ENCODE assay signal across 8 cellular contexts in the genomic region with DNA sequence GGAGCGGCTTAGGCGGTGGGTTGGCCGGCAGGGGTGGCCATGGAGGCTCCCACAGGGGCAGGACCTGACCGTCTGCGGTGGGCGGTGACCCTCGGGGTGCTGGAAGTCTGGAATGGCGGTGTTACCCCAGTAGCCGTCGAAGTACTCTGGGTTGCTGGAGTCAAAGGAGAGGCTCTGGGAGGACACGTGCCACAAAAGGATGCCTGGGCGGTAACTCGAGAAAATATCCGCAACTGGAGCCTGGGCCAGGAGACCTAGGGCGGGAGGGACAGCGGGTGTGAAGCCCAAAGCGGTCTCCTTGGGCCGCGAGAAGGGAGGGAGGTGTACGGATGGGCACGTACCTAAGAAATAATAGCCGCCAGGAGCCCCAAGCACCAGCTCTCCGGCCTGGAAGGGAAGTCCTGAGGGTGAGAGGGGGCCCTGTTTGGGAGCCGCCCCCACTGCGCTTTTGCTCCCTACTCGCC. TPM values are rescaled to one million over a fixed set of nuclear protein-coding genes. Genes with fewer than 3 reads are reported as not detected.
DNase-seq lines count a peak whose midpoint lies in the region; ATAC-seq, FAIRE-seq and TF ChIP-seq lines count a peak whose summit lies in the region.

No MANE protein-coding gene starts in this region.

- no peak for TF ChIP-seq CTCF in cardiac muscle cell (IDR thresholded peaks at IDR 0.05; ENCODE audit: low read depth, low read length)
- TF ChIP-seq CTCF in bronchial epithelial cell (IDR thresholded peaks at IDR 0.05; ENCODE audit: insufficient read depth, low read length, severe bottlenecking), result no peak
- TF ChIP-seq CTCF in mesothelial cell of epicardium (IDR thresholded peaks at IDR 0.05; ENCODE audit: unreplicated experiment), result no peak

- no peaks in the 10 kb centered on the region for H3K36me3 Mint-ChIP-seq in mesothelial cell of epicardium

- peak overlapping the region; percentile 69 for H3K4me3 Mint-ChIP-seq in mesothelial cell of epicardium

- H3K36me3 ChIP-seq in cardiac muscle cell, result no peaks in the 10 kb centered on the region
- no peaks in the 10 kb centered on the region for H3K36me3 ChIP-seq in bronchial epithelial cell (ENCODE audit: control insufficient read depth, insufficient read depth, low read length)
- no peaks in the 10 kb centered on the region for H3K36me3 ChIP-seq in aorta (ENCODE audit: control insufficient read depth in 1 of 2, insufficient read depth in 2 of 2, low read length in 1 of 2)

- H3K9me3 ChIP-seq in cardiac muscle cell (ENCODE audit: low read depth) (no peaks in the 10 kb centered on the region), aorta (ENCODE audit: control insufficient read depth, low read length) (no peaks in the 10 kb centered on the region)

- H3K27ac Mint-ChIP-seq in mesothelial cell of epicardium, result no peak overlapping the region

- FAIRE-seq in bronchial epithelial cell (lab: Jason Lieb, UNC), result no peak

- H3K4me1 ChIP-seq in cardiac muscle cell (ENCODE audit: low read depth), result no peaks in the 10 kb centered on the region
- no peaks in the 10 kb centered on the region for H3K4me1 ChIP-seq in aorta (ENCODE audit: control insufficient read depth in 1 of 2, insufficient read depth in 2 of 2, low read length in 2 of 2)

- 2 to 6% methylated on average over 26 of the region's 26 CpGs for WGBS in aorta, 2 donors

- peaks cover 35% of the 10 kb centered on the region for H3K27me3 Mint-ChIP-seq in mesothelial cell of epicardium (ENCODE audit: low read depth)

- peak; percentile 23 to 25 for DNase-seq in cardiac muscle cell (ENCODE audit: low read depth in 1 of 2, low spot score in 1 of 2)
- DNase-seq in cardiac septum (ENCODE audit: low spot score), result no peak
- no peak for DNase-seq in bronchial epithelial cell (ENCODE audit: low read depth)
- no peak for DNase-seq in mesothelial cell of epicardium (ENCODE audit: low spot score in 2 of 2, unreplicated experiment in 2 of 2)
- DNase-seq in aorta, result peak in 1 of 2 donors; percentile 76
- no peak for DNase-seq in substantia nigra (lab: John Stamatoyannopoulos, UW)
- DNase-seq in SIG-M5 treated with dmso at 0.1 percent for 504 hours (lab: John Stamatoyannopoulos, UW; ENCODE audit: unreplicated experiment), result no peak
- no peak for DNase-seq in NCI-H1092 (lab: John Stamatoyannopoulos, UW)

- peak; percentile 52 for ATAC-seq in aorta (ENCODE audit: low FRiP score)

- intact Hi-C loops in cardiac septum (cut with DNase I) (no loop called here), aorta (cut with DNase I) (loop anchor here in 1 of 2 donors (10.0 kb wide), 1 partner anchor 120 kb away; the partner anchor contains the start of gene GPATCH8)

- peaks cover 32% of the 10 kb centered on the region for H3K27me3 ChIP-seq in cardiac muscle cell
- peaks cover 8% of the 10 kb centered on the region for H3K27me3 ChIP-seq in bronchial epithelial cell (ENCODE audit: control insufficient read depth, insufficient read depth, low read length)
- no peaks in the 10 kb centered on the region for H3K27me3 ChIP-seq in aorta (ENCODE audit: control insufficient read depth in 1 of 2, insufficient read depth in 2 of 2, low read length in 1 of 2)

- H3K4me1 Mint-ChIP-seq in mesothelial cell of epicardium, result peaks cover 13% of the 10 kb centered on the region

- H3K27ac ChIP-seq in cardiac muscle cell (no peak overlapping the region), aorta (ENCODE audit: low read depth in 1 of 2, low read length in 2 of 2) (no peak overlapping the region), substantia nigra (ENCODE audit: low read depth, low read length, poor library complexity, severe bottlenecking) (no peak overlapping the region)

- H3K4me3 ChIP-seq in cardiac muscle cell (peak overlapping the region; percentile 35), bronchial epithelial cell (ENCODE audit: low read depth, low read length) (peak overlapping the region; percentile 47), aorta (ENCODE audit: low read length in 2 of 2) (peak overlapping the region; percentile 10 to 21)

- H3K9me3 Mint-ChIP-seq in mesothelial cell of epicardium, result no peaks in the 10 kb centered on the region

RNA-seq across cellular contexts. Expression of gene ITGA2B, which starts 4.6 kb away (rescaled TPM):
- total RNA-seq in cardiac muscle cell, result 2.0 and 11.0 TPM in 2 replicates
- 0.56 and 6.7 TPM in 2 replicates for polyA plus RNA-seq in cardiac muscle cell
- 1.7 TPM for total RNA-seq in cardiac septum
- total RNA-seq in bronchial epithelial cell, result under 0.01 TPM in 1 of 2 replicates, not detected in the other
- total RNA-seq in mesothelial cell of epicardium, result 12.2 to 15.9 TPM (median 13.6 TPM) in 3 replicates
- 1 to 10 TPM; 3.3 to 3.4 TPM for total RNA-seq in aorta
- 1 to 10 TPM in 1 of 2 donors, under 1 TPM in 1; 0.38 to 1.2 TPM for polyA plus RNA-seq in aorta

RNA-seq across cellular contexts. Expression of gene FAM171A2, which starts 21.2 kb away (rescaled TPM):
- total RNA-seq in cardiac muscle cell (45.1 and 49.5 TPM in 2 replicates), cardiac septum (0.62 TPM), bronchial epithelial cell (0.53 and 0.90 TPM in 2 replicates), mesothelial cell of epicardium (58.0 to 64.7 TPM (median 60.7 TPM) in 3 replicates), aorta (1 to 10 TPM in 1 of 2 donors, under 1 TPM in 1; 0.45 to 2.0 TPM)
- polyA plus RNA-seq in cardiac muscle cell (38.6 and 43.2 TPM in 2 replicates), aorta (under 1 TPM in 1 of 2 donors, not detected in 1; 0.05 TPM)

RNA-seq across cellular contexts. Expression of gene GRN, which starts 39.8 kb away (rescaled TPM):
- 274 and 275 TPM in 2 replicates for total RNA-seq in cardiac muscle cell
- 353 and 377 TPM in 2 replicates for polyA plus RNA-seq in cardiac muscle cell
- 130 TPM for total RNA-seq in cardiac septum
- total RNA-seq in bronchial epithelial cell, result 200 and 513 TPM in 2 replicates
- 128 to 144 TPM (median 137 TPM) in 3 replicates for total RNA-seq in mesothelial cell of epicardium
- 100 to 1,000 TPM; 162 to 248 TPM for total RNA-seq in aorta
- 100 to 1,000 TPM; 125 to 145 TPM for polyA plus RNA-seq in aorta

Comparison
In these comparisons a context has a peak if more than half of its experiments do, and no peak if none do; other contexts are left out.
1. DNase-seq: peak in cardiac muscle cell (2 of 2); none in cardiac septum (single experiment), bronchial epithelial cell (single experiment), mesothelial cell of epicardium (0 of 2), substantia nigra (0 of 49), SIG-M5 treated with dmso at 0.1 percent for 504 hours (single experiment) and NCI-H1092 (single experiment).
2. RNA of gene FAM171A2, which starts 21.2 kb away (total RNA-seq): 58.0 to 64.7 TPM in mesothelial cell of epicardium and 45.1 to 49.5 TPM in cardiac muscle cell; 0.45 to 2.0 TPM in aorta, 0.62 TPM in cardiac septum (single experiment) and 0.53 to 0.90 TPM in bronchial epithelial cell; every median in the first group is over 10 times any median in the second.
3. Peak in every context shown above with its lines, with median percentiles within 50 percentile points of each other: H3K4me3 ChIP-seq.